In the genomic region with DNA sequence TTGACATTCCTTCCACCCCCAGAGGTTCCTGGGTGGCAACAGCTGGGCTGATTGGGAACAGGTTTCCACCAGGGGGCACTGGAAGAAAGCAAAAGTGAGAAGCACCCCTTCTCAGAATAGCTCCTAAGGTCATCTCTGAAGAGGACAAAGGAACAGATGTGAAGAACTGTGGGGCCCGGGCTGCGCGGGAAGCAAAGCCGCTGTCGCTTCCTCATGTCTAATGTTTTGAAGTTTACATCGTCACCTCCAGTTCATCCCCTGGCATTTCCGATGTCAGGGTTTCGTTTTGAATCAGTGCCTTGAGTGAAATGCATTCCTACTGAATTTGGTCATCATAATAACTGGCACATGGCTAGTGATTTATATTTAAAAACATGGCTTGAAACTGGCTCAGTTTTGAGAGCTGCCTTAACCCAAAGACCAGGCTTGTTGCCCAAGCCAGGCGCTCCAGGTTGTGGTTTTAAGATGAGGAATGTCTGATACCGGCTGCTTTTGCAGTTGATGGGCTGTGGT, we compare ENCODE assay signal across 8 cellular contexts. TPM values are rescaled to one million over a fixed set of nuclear protein-coding genes. Genes with fewer than 3 reads are reported as not detected.
DNase-seq lines count a peak whose midpoint lies in the region; ATAC-seq and TF ChIP-seq lines count a peak whose summit lies in the region.

No MANE protein-coding gene starts in this region.

- no peak overlapping the region for H3K27ac ChIP-seq in colonic mucosa

- no peaks in the 10 kb centered on the region for H3K4me1 ChIP-seq in colonic mucosa

- 3 to 8% methylated on average over 10 of the region's 10 CpGs for WGBS in lower leg skin, 2 donors

- TF ChIP-seq POLR2A in lower leg skin (IDR thresholded peaks at IDR 0.05): no peak

- H3K4me3 ChIP-seq in colonic mucosa (no peak overlapping the region), lower leg skin (ENCODE audit: low read depth, poor library complexity, severe bottlenecking) (no peak overlapping the region)

- ATAC-seq in GM18517 (IDR thresholded peaks at IDR 0.05; ENCODE audit: unreplicated experiment) (peak; percentile 89), HG03025 (IDR thresholded peaks at IDR 0.05; ENCODE audit: low FRiP score, unreplicated experiment) (peak; percentile 76)

- no peaks in the 10 kb centered on the region for H3K36me3 ChIP-seq in colonic mucosa

- no peak overlapping the region for H3K9ac ChIP-seq in colonic mucosa (ENCODE audit: low read depth in 2 of 2, low read length in 2 of 2)

- no peaks in the 10 kb centered on the region for H3K27me3 ChIP-seq in colonic mucosa

- no peaks in the 10 kb centered on the region for H3K9me3 ChIP-seq in colonic mucosa

- DNase-seq in 8988T: peak; percentile 14
- DNase-seq in NCI-H345 treated with DMSO at 0.1 percent for 48 hours (lab: John Stamatoyannopoulos, UW; ENCODE audit: unreplicated experiment): peak; percentile 5
- peak; percentile 53 to 60 for DNase-seq in activated CD4-positive, alpha-beta T cell treated with anti-CD3 and anti-CD28 coated beads for 24 hours (ENCODE audit: low read depth in 2 of 2)
- peak; percentile 70 for DNase-seq in colonic mucosa
- peak; percentile 31 to 86 for DNase-seq in lower leg skin (ENCODE audit: low spot score in 2 of 2)
- DNase-seq in stimulated activated CD8-positive, alpha-beta memory T cell treated with anti-CD3 and anti-CD28 coated beads, Interleukin-12 subunit alpha, Interleukin-12 subunit beta, amount 100 ng/mL, for 1 hour (ENCODE audit: low read depth): peak; percentile 45

- TF ChIP-seq CTCF in colonic mucosa (IDR thresholded peaks at IDR 0.05) (peak; percentile 35), lower leg skin (IDR thresholded peaks at IDR 0.05) (no peak)

- intact Hi-C loops in colonic mucosa (cut with DNase I): no loop called here
- intact Hi-C loops in lower leg skin (cut with DNase I; ENCODE audit: low total_unique reads): no loop called here

RNA-seq across cellular contexts. Expression of a gene that starts 6.1 kb away (rescaled TPM):
- total RNA-seq in colonic mucosa (under 1 TPM; 0.57 to 0.72 TPM), lower leg skin (1 to 10 TPM in 3 of 4 donors, under 1 TPM in 1; 0.81 to 3.4 (median 2.2) TPM)

Comparison
In these comparisons a context has a peak if more than half of its experiments do, and no peak if none do; other contexts are left out.
1. DNase-seq: peak in every context shown above with its lines; median percentile 70 in colonic mucosa; 58 in lower leg skin; 56 in activated CD4-positive, alpha-beta T cell treated with anti-CD3 and anti-CD28 coated beads for 24 hours; 45 in stimulated activated CD8-positive, alpha-beta memory T cell treated with anti-CD3 and anti-CD28 coated beads, Interleukin-12 subunit alpha, Interleukin-12 subunit beta, amount 100 ng/mL, for 1 hour; 14 in 8988T; 5 in NCI-H345 treated with DMSO at 0.1 percent for 48 hours.